16 cellular contexts compared by ENCODE assay signal in the genomic region with DNA sequence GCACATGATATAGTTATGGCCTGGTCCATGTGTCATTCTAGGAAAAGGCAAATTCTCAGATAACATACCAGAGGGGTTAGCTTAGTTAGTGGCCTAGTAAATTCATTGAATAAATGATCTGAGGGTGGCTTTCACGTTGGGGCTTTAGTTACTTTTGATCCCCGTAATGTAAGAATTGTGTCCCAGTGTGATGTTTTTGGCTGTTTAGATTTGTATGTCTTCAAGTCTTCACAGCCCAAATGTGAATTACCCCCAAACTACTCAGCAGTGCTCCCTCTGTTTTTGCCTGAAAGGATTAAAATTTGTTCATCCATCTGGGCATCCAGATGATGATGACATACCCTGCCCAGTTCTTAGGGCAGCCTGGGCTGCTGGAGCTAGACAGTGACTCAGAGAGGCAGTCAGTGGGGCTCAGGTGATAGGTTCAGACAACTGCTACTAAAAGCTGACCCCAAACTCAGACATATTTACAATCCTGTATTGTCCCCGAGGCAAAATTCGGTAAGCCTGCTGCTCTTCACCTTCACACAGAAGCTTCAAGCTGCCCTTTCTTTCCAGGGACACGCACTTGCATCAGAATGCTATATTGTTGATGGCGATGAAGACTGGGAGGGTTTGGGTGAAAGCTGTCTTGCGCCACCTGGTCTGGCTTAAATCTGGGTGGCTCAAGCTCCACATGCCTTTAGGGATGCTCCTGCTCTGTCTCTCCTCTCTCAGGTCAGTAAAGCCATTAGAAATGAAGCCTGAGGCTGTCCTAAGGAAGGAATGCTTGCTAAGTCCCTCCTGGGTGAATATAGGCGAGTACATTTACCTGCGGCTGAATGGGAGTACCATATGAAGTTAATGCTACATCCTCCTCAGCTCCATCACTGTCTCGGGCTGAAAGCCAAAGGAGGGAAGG. TPM values are rescaled to one million over a fixed set of nuclear protein-coding genes. Genes with fewer than 3 reads are reported as not detected.
A peak's percentile ranks its signal among the peaks of the same experiment; 100 is the strongest.
DNase-seq lines count a peak whose midpoint lies in the region; ATAC-seq and TF ChIP-seq lines count a peak whose summit lies in the region.
"Had no signal": no experiment of that assay in that cellular context is flagged by ENCODE, and none has a peak within 500 bp of the region (broad histone marks: within the 10 kb centered on the region; RNA-seq: fewer than 3 reads in every experiment).

No MANE protein-coding gene starts in this region.

- H4K8ac ChIP-seq in IMR-90 (ENCODE audit: low read depth in 2 of 2, low read length in 2 of 2) = no peak overlapping the region

- POLR2A ChIA-PET in IMR-90 (lab: Charles Lee; ENCODE audit: unreplicated experiment) = no interaction called here
- POLR2A ChIA-PET in CD4-positive, alpha-beta T cell (lab: Charles Lee) = no interaction called here

- no peaks in the 10 kb centered on the region for H3K36me3 Mint-ChIP-seq in CD4-positive, alpha-beta T cell (ENCODE audit: low read depth)
- H3K36me3 Mint-ChIP-seq: CD8-positive, alpha-beta T cell; IgD-negative memory B cell had no signal

- H4K91ac ChIP-seq in IMR-90 (ENCODE audit: insufficient read depth, low read depth, low read length) = no peak overlapping the region

- H2AFZ ChIP-seq in IMR-90 (replicated peaks; ENCODE audit: low read length, poor library complexity) (no peak overlapping the region), osteoblast (ENCODE audit: low read length) (no peak overlapping the region)

- H3K79me2 ChIP-seq in osteoblast (ENCODE audit: insufficient read depth, low read length) = no peaks in the 10 kb centered on the region

- H2BK5ac ChIP-seq in IMR-90 (ENCODE audit: low read depth, low read length, poor library complexity, severe bottlenecking) = no peak overlapping the region

- DNase-seq in ELF-1 (ENCODE audit: low read depth, low spot score) (peak; percentile 22), IMR-90 (no peak), epithelial cell of esophagus (ENCODE audit: low read depth) (peak; percentile 24), osteoblast (ENCODE audit: insufficient read length, low spot score, missing footprints) (peak; percentile 25), ureter (ENCODE audit: low spot score) (no peak)
- DNase-seq in CD4-positive, alpha-beta T cell = no peak
- DNase-seq in stimulated activated naive CD8-positive, alpha-beta T cell treated with anti-CD3 and anti-CD28 coated beads, Interleukin-15, Interleukin-2, amounts not matched to agents 100 U/mL and 50 U/mL, for 24 hours = no peak
- DNase-seq: BE2C; CD8-positive, alpha-beta T cell; H7; NCI-H1048; NCI-H2107; NCI-H226 had no signal

- dilution Hi-C loops in IMR-90 (cut with HindIII; ENCODE audit: low sequenced_read_pairs, unreplicated experiment) = no loop called here

- no peak overlapping the region for H3K4me3 Mint-ChIP-seq in CD4-positive, alpha-beta T cell
- H3K4me3 Mint-ChIP-seq: CD8-positive, alpha-beta T cell; IgD-negative memory B cell had no signal

- no peak overlapping the region for H3K9ac ChIP-seq in IMR-90 (ENCODE audit: low read depth, low read length)

- no peaks in the 10 kb centered on the region for H3K9me3 ChIP-seq in IMR-90 (ENCODE audit: control insufficient read depth, insufficient read depth, low read length)
- H3K9me3 ChIP-seq in osteoblast (ENCODE audit: low read depth, low read length) = no peaks in the 10 kb centered on the region
- no peaks in the 10 kb centered on the region for H3K9me3 ChIP-seq in CD4-positive, alpha-beta T cell (ENCODE audit: control insufficient read depth, low read length)
- H3K9me3 ChIP-seq: BE2C had no signal

- H3K4me1 Mint-ChIP-seq in CD4-positive, alpha-beta T cell (ENCODE audit: low read depth) = no peaks in the 10 kb centered on the region

- no peak overlapping the region for H2BK120ac ChIP-seq in IMR-90 (ENCODE audit: low read depth, low read length)

- H3K56ac ChIP-seq in IMR-90 (ENCODE audit: extremely low read depth, insufficient read depth, low read length) = no peak overlapping the region

- no peaks in the 10 kb centered on the region for H3K9me3 Mint-ChIP-seq in CD4-positive, alpha-beta T cell
- H3K9me3 Mint-ChIP-seq: CD8-positive, alpha-beta T cell; IgD-negative memory B cell had no signal

- ATAC-seq in IMR-90 (ENCODE audit: low read depth) = no peak
- ATAC-seq in CD4-positive, alpha-beta T cell (ENCODE audit: poor library complexity) = no peak
- ATAC-seq in stimulated activated naive CD8-positive, alpha-beta T cell treated with anti-CD3 and anti-CD28 coated beads, Interleukin-15, Interleukin-2, amounts not matched to agents 100 U/mL and 50 U/mL, for 24 hours = no peak
- ATAC-seq: CD8-positive, alpha-beta T cell had no signal

- H3K27me3 ChIP-seq in IMR-90 (ENCODE audit: control insufficient read depth, insufficient read depth, low read length) (no peaks in the 10 kb centered on the region), osteoblast (ENCODE audit: insufficient read depth, low read length) (no peaks in the 10 kb centered on the region)
- H3K27me3 ChIP-seq in CD4-positive, alpha-beta T cell (ENCODE audit: control insufficient read depth, insufficient read depth, low read length) = no peaks in the 10 kb centered on the region

- no peak overlapping the region for H2BK15ac ChIP-seq in IMR-90 (ENCODE audit: low read depth, low read length)

- H3K4me2 ChIP-seq in IMR-90 (ENCODE audit: low read depth, low read length) (no peak overlapping the region), osteoblast (ENCODE audit: insufficient read depth, low read length) (no peak overlapping the region)

- H3K18ac ChIP-seq in IMR-90 (ENCODE audit: low read depth, low read length) = no peak overlapping the region

- H3K36me3 ChIP-seq in IMR-90 (ENCODE audit: control insufficient read depth, insufficient read depth, low read length) (no peaks in the 10 kb centered on the region), osteoblast (ENCODE audit: insufficient read depth, low read length) (no peaks in the 10 kb centered on the region)
- H3K36me3 ChIP-seq: BE2C had no signal

- intact Hi-C loops in IMR-90 (cut with micrococcal nuclease) = loop anchor here (5.0 kb wide), 1 partner anchor 36 kb away; no protein-coding TSS in a partner anchor
- intact Hi-C loops in CD4-positive, alpha-beta T cell (cut with DNase I, micrococcal nuclease) = no loop called here

- no peak for TF ChIP-seq CTCF in IMR-90 (conservative IDR thresholded peaks at IDR 0.05; ENCODE audit: low read depth, low read length)
- no peak for TF ChIP-seq CTCF in epithelial cell of esophagus (IDR thresholded peaks at IDR 0.05; ENCODE audit: insufficient read depth, low read depth, low read length, missing control alignments)
- TF ChIP-seq CTCF in osteoblast (IDR thresholded peaks at IDR 0.05; ENCODE audit: extremely low read depth, low read depth, low read length) = no peak
- TF ChIP-seq CTCF in CD4-positive, alpha-beta T cell (IDR thresholded peaks at IDR 0.05) = no peak

- H2BK20ac ChIP-seq in IMR-90 (ENCODE audit: low read depth, low read length) = no peak overlapping the region

- H3K9me1 ChIP-seq in IMR-90 (ENCODE audit: insufficient read depth, low read length) = no peaks in the 10 kb centered on the region

- CTCF ChIA-PET in IMR-90 (lab: Yijun Ruan, JAX) = interaction anchor here (1.6 kb wide), 1 partner anchor 40 kb away, joined by 3 read pairs; no protein-coding TSS in a partner anchor
- CTCF ChIA-PET in CD4-positive, alpha-beta T cell (lab: Charles Lee) = no interaction called here

- H3K27me3 Mint-ChIP-seq in CD4-positive, alpha-beta T cell = peaks cover 6% of the 10 kb centered on the region

- H2AK5ac ChIP-seq in IMR-90 (ENCODE audit: low read depth, low read length) = no peak overlapping the region

- no peaks in the 10 kb centered on the region; a peak in 1 of 4 replicates for H3K79me1 ChIP-seq in IMR-90 (ENCODE audit: low read depth in 1 of 2, low read length in 2 of 2)

- H4K5ac ChIP-seq in IMR-90 (ENCODE audit: low read depth, low read length) = no peak overlapping the region

- H3K27ac Mint-ChIP-seq in CD4-positive, alpha-beta T cell = no peak overlapping the region
- H3K27ac Mint-ChIP-seq: CD8-positive, alpha-beta T cell; IgD-negative memory B cell had no signal

- BruUV-seq in IMR-90 (replicated peaks; lab: Mats Ljungman, UMichigan) = no TSS peak

- no peak for TF ChIP-seq POLR2A in IMR-90 (IDR thresholded peaks at IDR 0.05; ENCODE audit: low read depth, low read length)

- no peak overlapping the region for H2AK9ac ChIP-seq in IMR-90 (replicated peaks; ENCODE audit: low read depth, low read length, poor library complexity)

- H3K27ac ChIP-seq in IMR-90 (ENCODE audit: insufficient read depth, low read length) = no peak overlapping the region
- H3K27ac ChIP-seq in osteoblast (ENCODE audit: low read depth, low read length) = no peak overlapping the region
- no peak overlapping the region for H3K27ac ChIP-seq in CD4-positive, alpha-beta T cell (ENCODE audit: low read depth, low read length)
- H3K27ac ChIP-seq: SK-N-MC had no signal

- H3K4ac ChIP-seq in IMR-90 (ENCODE audit: low read depth, low read length) = no peak overlapping the region

- H3K4me3 ChIP-seq in IMR-90 (ENCODE audit: insufficient read depth, low read depth, low read length) (no peak overlapping the region), epithelial cell of esophagus (ENCODE audit: low read length) (no peak overlapping the region), osteoblast (ENCODE audit: insufficient read depth, low read length) (no peak overlapping the region)
- H3K4me3 ChIP-seq: SK-N-MC had no signal

- TF ChIP-seq RAD21 in IMR-90 (IDR thresholded peaks at IDR 0.05; ENCODE audit: low read length) = no peak

- in situ Hi-C loops in IMR-90 (cut with MboI; ENCODE audit: low sequenced_read_pairs) = no loop called here

- H3K23ac ChIP-seq in IMR-90 (ENCODE audit: low read depth, low read length) = no peak overlapping the region

- H3K14ac ChIP-seq in IMR-90 (replicated peaks; ENCODE audit: low read depth, low read length) = no peak overlapping the region

- no CpG with 5 or more reads among the region's 10 CpGs for WGBS in IMR-90 (ENCODE audit: extremely low coverage in 2 of 2, insufficient read length in 1 of 2), 2 experiments

- H4K20me1 ChIP-seq in IMR-90 (ENCODE audit: insufficient read depth, low read length) = no peaks in the 10 kb centered on the region
- H4K20me1 ChIP-seq in osteoblast (ENCODE audit: insufficient read depth, low read length) = no peaks in the 10 kb centered on the region

- H3K4me1 ChIP-seq in IMR-90 (ENCODE audit: control insufficient read depth, insufficient read depth, low read length) (peaks cover 2% of the 10 kb centered on the region; the same call in 1 of the 2 replicates), osteoblast (ENCODE audit: insufficient read depth, low read length) (peaks cover 14% of the 10 kb centered on the region)
- H3K4me1 ChIP-seq: BE2C had no signal

RNA-seq across cellular contexts. Expression of a gene that starts 10.3 kb away (rescaled TPM):
- total RNA-seq in IMR-90 (2012; rRNA removed) (not detected in 2 replicates), osteoblast (not detected in 2 replicates), ureter (0.47 TPM)
- not detected in 2 replicates for polyA plus RNA-seq in IMR-90 (2012; rRNA removed)
- not detected in 2 replicates for polyA plus RNA-seq in IMR-90 (2012; cell fraction: cytosol; rRNA removed)
- not detected in 2 replicates for polyA plus RNA-seq in IMR-90 (2012; cell fraction: nucleus; rRNA removed; ENCODE audit: low replicate concordance)
- total RNA-seq in CD4-positive, alpha-beta T cell = not detected
- total RNA-seq: CD8-positive, alpha-beta T cell; Daoy had no signal

RNA-seq across cellular contexts. Expression of a gene that starts 50.3 kb away (rescaled TPM):
- total RNA-seq in IMR-90 (2012; rRNA removed) = 49.6 and 49.7 TPM in 2 replicates
- polyA plus RNA-seq in IMR-90 (2012; rRNA removed) = 193 and 201 TPM in 2 replicates
- 70.1 and 182 TPM in 2 replicates for polyA plus RNA-seq in IMR-90 (2012; cell fraction: cytosol; rRNA removed)
- polyA plus RNA-seq in IMR-90 (2012; cell fraction: nucleus; rRNA removed; ENCODE audit: low replicate concordance) = 125 and 230 TPM in 2 replicates
- total RNA-seq in osteoblast = 2.7 and 4.7 TPM in 2 replicates
- total RNA-seq in CD4-positive, alpha-beta T cell = under 1 TPM; 0.14 to 0.47 TPM
- total RNA-seq in ureter = 26.2 TPM
- total RNA-seq: CD8-positive, alpha-beta T cell had no signal
- polyA plus RNA-seq: IgD-negative memory B cell had no signal

RNA-seq across cellular contexts. Expression of a gene that starts 58.4 kb away (rescaled TPM):
- total RNA-seq in IMR-90 (2012; rRNA removed) = 14.7 and 18.8 TPM in 2 replicates
- polyA plus RNA-seq in IMR-90 (2012; rRNA removed) = 44.2 and 49.2 TPM in 2 replicates
- 51.3 and 60.0 TPM in 2 replicates for polyA plus RNA-seq in IMR-90 (2012; cell fraction: cytosol; rRNA removed)
- 16.0 and 25.4 TPM in 2 replicates for polyA plus RNA-seq in IMR-90 (2012; cell fraction: nucleus; rRNA removed; ENCODE audit: low replicate concordance)
- total RNA-seq in osteoblast = 16.6 and 20.3 TPM in 2 replicates
- total RNA-seq in CD4-positive, alpha-beta T cell = 10 to 100 TPM; 11.9 to 12.5 TPM
- 57.7 TPM for total RNA-seq in ureter

Comparison
In these comparisons a context has a peak if more than half of its experiments do, and no peak if none do; other contexts are left out.
1. DNase-seq: peak in ELF-1 (single experiment), epithelial cell of esophagus (single experiment) and osteoblast (single experiment); none in IMR-90 (single experiment), CD4-positive, alpha-beta T cell (0 of 10), stimulated activated naive CD8-positive, alpha-beta T cell treated with anti-CD3 and anti-CD28 coated beads, Interleukin-15, Interleukin-2, amounts not matched to agents 100 U/mL and 50 U/mL, for 24 hours (single experiment) and ureter (single experiment).